Comparison of ENCODE assay signal across 17 cellular contexts in genomic region chr9:105681724-105682123, GRCh38. TPM values are rescaled to one million over a fixed set of nuclear protein-coding genes. Genes with fewer than 3 reads are reported as not detected.
DNase-seq lines count a peak whose midpoint lies in the region; ATAC-seq and TF ChIP-seq lines count a peak whose summit lies in the region.
"Had no signal": no experiment of that assay in that cellular context is flagged by ENCODE, and none has a peak within 500 bp of the region (broad histone marks: within the 10 kb centered on the region; RNA-seq: fewer than 3 reads in every experiment).

No MANE protein-coding gene starts in this region.

- ATAC-seq in aorta (ENCODE audit: low FRiP score) (no peak), HG02759 (IDR thresholded peaks at IDR 0.05; ENCODE audit: unreplicated experiment) (no peak)
- ATAC-seq: activated CD8-positive, alpha-beta T cell treated with anti-CD3 and anti-CD28 coated beads, Interleukin-2, amount 10 ng/mL, durations not matched to agents 7 days and 5 days had no signal

- 93% methylated on average over 1 of the region's 1 CpG for WGBS in aorta, 2 donors

- H3K27me3 ChIP-seq in aorta (ENCODE audit: control insufficient read depth in 1 of 2, insufficient read depth in 2 of 2, low read length in 1 of 2) = no peaks in the 10 kb centered on the region
- H3K27me3 ChIP-seq: right atrium auricular region had no signal

- intact Hi-C loops in aorta (cut with DNase I) = no loop called here

- no peaks in the 10 kb centered on the region for H3K9me3 ChIP-seq in aorta (ENCODE audit: control insufficient read depth, low read length)
- H3K9me3 ChIP-seq: right atrium auricular region, SJCRH30 had no signal

- TF ChIP-seq CTCF in cardiac fibroblast (IDR thresholded peaks at IDR 0.05; ENCODE audit: low read depth, low read length) = no peak

- H3K4me3 ChIP-seq in cardiac fibroblast (replicated peaks in 1 of 2; ENCODE audit: low read depth in 2 of 2, low read length in 2 of 2) (no peak overlapping the region), aorta (ENCODE audit: low read length in 2 of 2) (no peak overlapping the region)
- H3K4me3 ChIP-seq: lung, right atrium auricular region, SJCRH30 had no signal

- H3K36me3 ChIP-seq in aorta (ENCODE audit: control insufficient read depth in 1 of 2, insufficient read depth in 2 of 2, low read length in 1 of 2) = no peaks in the 10 kb centered on the region
- H3K36me3 ChIP-seq: right atrium auricular region, SJCRH30 had no signal

- H3K4me1 ChIP-seq in aorta (ENCODE audit: control insufficient read depth in 1 of 2, insufficient read depth in 2 of 2, low read length in 2 of 2) = no peaks in the 10 kb centered on the region
- H3K4me1 ChIP-seq: right atrium auricular region had no signal

- DNase-seq in EH (ENCODE audit: low read depth) (peak; percentile 67), NCI-H226 (peak; percentile 68), cardiac fibroblast (ENCODE audit: low read depth in 2 of 2) (peak; percentile 27 to 78), kidney tubule cell (ENCODE audit: low spot score) (peak; percentile 84), aorta (no peak), Kasumi-1 (lab: John Stamatoyannopoulos, UW) (no peak)
- DNase-seq in stimulated activated naive CD4-positive, alpha-beta T cell treated with Interleukin-2 at 50 U/mL for 16 hours (lab: John Stamatoyannopoulos, UW) = no peak
- DNase-seq: activated CD8-positive, alpha-beta T cell treated with anti-CD3 and anti-CD28 coated beads, Interleukin-2, amount 10 ng/mL, durations not matched to agents 7 days and 5 days; CD4-positive, alpha-beta memory T cell; NCI-H187; SJCRH30; stimulated activated CD4-positive, alpha-beta T cell treated with anti-CD3 and anti-CD28 coated beads, Interleukin-2, amount 100 ng/mL, for 48 hours had no signal

- no peak overlapping the region for H3K27ac ChIP-seq in aorta (ENCODE audit: low read depth in 1 of 2, low read length in 2 of 2)
- H3K27ac ChIP-seq: KMS-11, right atrium auricular region, SJCRH30 had no signal

RNA-seq across cellular contexts. Expression of gene TMEM38B, which starts 12.6 kb away (rescaled TPM):
- 10 to 100 TPM in 1 of 2 donors, 1 to 10 TPM in 1; 9.8 to 10.5 TPM for total RNA-seq in aorta
- 1 to 10 TPM; 3.9 to 4.2 TPM for polyA plus RNA-seq in aorta

RNA-seq across cellular contexts. Expression of gene TAL2, which starts 19.5 kb away (rescaled TPM):
- not detected for total RNA-seq in aorta
- polyA plus RNA-seq in aorta = not detected
- total RNA-seq: CD4-positive, alpha-beta memory T cell; lung; right atrium auricular region; SJCRH30 had no signal
- polyA plus RNA-seq: CD4-positive, alpha-beta memory T cell; urinary bladder had no signal

Comparison
In these comparisons a context has a peak if more than half of its experiments do, and no peak if none do; other contexts are left out.
1. DNase-seq: peak in EH (single experiment), NCI-H226 (single experiment), cardiac fibroblast (2 of 2) and kidney tubule cell (single experiment); none in aorta (0 of 2), stimulated activated naive CD4-positive, alpha-beta T cell treated with Interleukin-2 at 50 U/mL for 16 hours (single experiment) and Kasumi-1 (0 of 2).